7 cellular contexts compared by ENCODE assay signal in the genomic region with DNA sequence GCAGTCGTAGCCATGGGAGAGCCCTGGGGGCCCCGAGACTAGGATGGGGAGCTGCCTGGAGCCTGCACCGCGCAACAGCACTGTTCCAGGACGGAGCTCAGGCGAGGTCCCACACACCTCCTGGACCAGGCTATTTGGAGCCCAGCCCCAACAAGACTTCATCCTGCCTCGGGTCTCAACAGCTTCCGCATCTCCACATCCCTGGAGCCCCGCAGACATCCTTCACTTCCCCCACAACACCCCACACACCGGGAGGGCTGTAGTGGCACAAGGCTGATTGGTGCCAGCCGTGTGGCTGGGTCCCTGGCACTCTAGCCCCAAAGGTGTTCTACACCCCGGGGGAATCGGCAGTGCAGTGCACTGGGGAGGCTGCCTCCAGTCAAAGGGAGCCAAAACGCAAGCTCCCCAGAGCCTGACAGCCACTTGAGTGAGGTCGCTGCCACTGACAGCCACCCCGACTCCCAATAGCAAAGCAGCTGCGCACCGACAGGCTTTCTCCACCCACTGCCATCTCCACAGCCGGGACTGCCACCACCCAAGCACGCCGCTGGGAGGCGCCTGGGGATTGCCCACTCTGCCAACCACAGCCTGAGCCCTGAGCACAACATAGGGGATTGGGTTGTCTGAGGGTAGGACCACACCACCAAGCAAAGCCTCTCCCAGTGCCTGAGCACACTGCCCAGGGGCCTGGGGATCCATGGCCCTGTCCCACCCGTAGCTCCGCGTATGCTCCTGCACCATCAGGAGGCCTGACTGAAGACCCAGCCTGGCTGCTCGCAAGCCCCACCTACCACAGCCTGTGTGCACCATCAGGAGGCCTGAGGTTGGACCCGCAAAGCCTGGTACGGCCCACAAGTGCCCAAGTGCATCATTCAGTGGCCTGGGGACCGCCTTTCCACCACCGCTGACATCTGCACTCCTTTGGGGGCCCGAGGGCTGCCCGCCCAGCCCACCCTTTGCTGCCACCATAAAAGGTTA. TPM values are rescaled to one million over a fixed set of nuclear protein-coding genes. Genes with fewer than 3 reads are reported as not detected.
DNase-seq lines count a peak whose midpoint lies in the region; ATAC-seq lines count a peak whose summit lies in the region.

No MANE protein-coding gene starts in this region.

- H3K27me3 Mint-ChIP-seq in memory B cell = peaks cover 17% of the 10 kb centered on the region

- DNase-seq in NCI-H460 (ENCODE audit: extremely low read depth, low read depth) (peak; percentile 7), memory B cell (ENCODE audit: low spot score in 2 of 2) (peak; percentile 84 to 91)
- peak; percentile 91 to 93 for DNase-seq in activated CD4-positive, alpha-beta T cell treated with anti-CD3 and anti-CD28 coated beads, Interleukin-2, amount 50 U/mL, for 4 hours
- DNase-seq in effector CD4-positive, alpha-beta T cell = peak; percentile 85
- DNase-seq in stimulated activated CD8-positive, alpha-beta memory T cell treated with anti-CD3 and anti-CD28 coated beads, Interleukin-15, amount 100 ng/mL, for 48 hours (ENCODE audit: low read depth in 2 of 2) = peak; percentile 84 to 85

- H3K27ac Mint-ChIP-seq in memory B cell = no peak overlapping the region

- peak overlapping the region; percentile 75 for H3K4me3 Mint-ChIP-seq in memory B cell

- no peaks in the 10 kb centered on the region for H3K9me3 Mint-ChIP-seq in memory B cell

- no peaks in the 10 kb centered on the region for H3K36me3 Mint-ChIP-seq in memory B cell

- peaks cover 22% of the 10 kb centered on the region for H3K4me1 Mint-ChIP-seq in memory B cell

- peak; percentile 72 for ATAC-seq in GM18508 (IDR thresholded peaks at IDR 0.05; ENCODE audit: insufficient read depth, unreplicated experiment)
- ATAC-seq in HG02870 (IDR thresholded peaks at IDR 0.05; ENCODE audit: unreplicated experiment) = peak; percentile 87
- ATAC-seq in memory B cell (ENCODE audit: low read depth) = peak; percentile 94

RNA-seq across cellular contexts. Expression of gene KLRF1, which starts 13.2 kb away (rescaled TPM):
- 0.22 TPM in 1 of 2 replicates, not detected in the other for total RNA-seq in NCI-H460 (2014; rRNA removed; shearing (Covaris generic))
- not detected in 2 replicates for polyA plus RNA-seq in NCI-H460 (2014; cell fraction: nucleus; rRNA removed)

RNA-seq across cellular contexts. Expression of gene CD69, which starts 53.4 kb away (rescaled TPM):
- not detected in 2 replicates for total RNA-seq in NCI-H460 (2014; rRNA removed; shearing (Covaris generic))
- polyA plus RNA-seq in NCI-H460 (2014; cell fraction: nucleus; rRNA removed) = not detected in 2 replicates

RNA-seq across cellular contexts. Expression of gene CLEC2B, which starts 55.0 kb away (rescaled TPM):
- total RNA-seq in NCI-H460 (2014; rRNA removed; shearing (Covaris generic)) = 0.38 and 0.77 TPM in 2 replicates
- polyA plus RNA-seq in NCI-H460 (2014; cell fraction: nucleus; rRNA removed) = 0.71 TPM in 1 of 2 replicates, not detected in the other

Comparison
In these comparisons a context has a peak if more than half of its experiments do, and no peak if none do; other contexts are left out.
1. Peak in every context shown above with its lines: DNase-seq and ATAC-seq.
2. DNase-seq: peak in every context shown above with its lines; median percentile 92 in activated CD4-positive, alpha-beta T cell treated with anti-CD3 and anti-CD28 coated beads, Interleukin-2, amount 50 U/mL, for 4 hours; 88 in memory B cell; 85 in effector CD4-positive, alpha-beta T cell; 84 in stimulated activated CD8-positive, alpha-beta memory T cell treated with anti-CD3 and anti-CD28 coated beads, Interleukin-15, amount 100 ng/mL, for 48 hours; 7 in NCI-H460.